Comparison of ENCODE assay signal across 1 cellular context in genomic region chr1:202361701-202362100, GRCh38.
TF ChIP-seq lines count a peak whose summit lies in the region.

No MANE protein-coding gene starts in this region.

TF ChIP-seq in WTC11, 78 proteins besides CTCF, POLR2A, EP300 and RAD21 (continued from another document):
- no peak for TF ChIP-seq ARID4B (CRISPR knock-in tag; IDR thresholded peaks at IDR 0.05; ENCODE audit: borderline replicate concordance)
- TF ChIP-seq ZNF532 (CRISPR knock-in tag; IDR thresholded peaks at IDR 0.05; ENCODE audit: borderline replicate concordance): no peak
- no peak for TF ChIP-seq NFATC4 (CRISPR knock-in tag; IDR thresholded peaks at IDR 0.05)
- TF ChIP-seq TEAD4 (CRISPR knock-in tag; IDR thresholded peaks at IDR 0.05): no peak
- no peak for TF ChIP-seq TCF7 (CRISPR knock-in tag; IDR thresholded peaks at IDR 0.05; ENCODE audit: low read depth)
